Comparison of ENCODE assay signal across 9 cellular contexts in genomic region chr5:83368317-83368716, GRCh38.
DNase-seq lines count a peak whose midpoint lies in the region; ATAC-seq, FAIRE-seq and TF ChIP-seq lines count a peak whose summit lies in the region.
"Had no signal": no experiment of that assay in that cellular context is flagged by ENCODE, and none has a peak within 500 bp of the region (broad histone marks: within the 10 kb centered on the region; RNA-seq: fewer than 3 reads in every experiment).

No MANE protein-coding gene starts in this region.

- whole genome bisulfite sequencing in right lobe of liver (ENCODE audit: insufficient coverage, low coverage, low lambda C conversion rate, missing lambda C conversion rate): 70% methylated on average over 4 of the region's 5 CpGs
- 6% methylated on average over 5 of the region's 5 CpGs for WGBS in HepG2 (ENCODE audit: low lambda C conversion rate)
- 82 to 83% methylated on average over 5 of the region's 5 CpGs for WGBS in aorta, 2 donors

- POLR2A ChIA-PET in HepG2 (lab: Yijun Ruan, JAX): no interaction called here

- H3K27ac ChIP-seq in right lobe of liver (no peak overlapping the region), HepG2 (ENCODE audit: extremely low read length, insufficient read depth, low read length) (no peak overlapping the region), aorta (ENCODE audit: low read depth in 1 of 2, low read length in 2 of 2) (no peak overlapping the region)
- H3K27ac ChIP-seq: A549 had no signal

- no peak overlapping the region for H3K4me2 ChIP-seq in HepG2 (ENCODE audit: low read depth, low read length)
- H3K4me2 ChIP-seq: A549 had no signal

- H3K9me3 ChIP-seq in right lobe of liver (no peaks in the 10 kb centered on the region), HepG2 (ENCODE audit: low read length) (no peaks in the 10 kb centered on the region), aorta (ENCODE audit: control insufficient read depth, low read length) (no peaks in the 10 kb centered on the region)
- H3K9me3 ChIP-seq: A549 had no signal

- H3K79me2 ChIP-seq in HepG2 (ENCODE audit: insufficient read depth, low read length): no peaks in the 10 kb centered on the region

- H3K36me3 ChIP-seq in right lobe of liver (no peaks in the 10 kb centered on the region), HepG2 (replicated peaks in 1 of 2; ENCODE audit: control insufficient read depth in 1 of 2, insufficient read depth in 2 of 2, low read length in 2 of 2) (no peaks in the 10 kb centered on the region), aorta (ENCODE audit: control insufficient read depth in 1 of 2, insufficient read depth in 2 of 2, low read length in 1 of 2) (no peaks in the 10 kb centered on the region)

- intact Hi-C loops in right lobe of liver (cut with DNase I) (no loop called here), HepG2 (cut with micrococcal nuclease; ENCODE audit: unreplicated experiment) (no loop called here), aorta (cut with DNase I) (no loop called here)

- CTCF ChIA-PET in HepG2 (lab: Yijun Ruan, JAX; ENCODE audit: low intra/inter-chr PET ratio, low total read pairs): no interaction called here

- H3K27me3 ChIP-seq in right lobe of liver: no peaks in the 10 kb centered on the region
- no peaks in the 10 kb centered on the region for H3K27me3 ChIP-seq in HepG2 (ENCODE audit: control insufficient read depth in 1 of 2, insufficient read depth in 2 of 2, low read length in 2 of 2)
- H3K27me3 ChIP-seq in aorta (ENCODE audit: control insufficient read depth in 1 of 2, insufficient read depth in 2 of 2, low read length in 1 of 2): no peaks in the 10 kb centered on the region

- no peak for TF ChIP-seq RAD21 in HepG2 (CRISPR knock-in tag; IDR thresholded peaks at IDR 0.05)

- BruUV-seq in HepG2 (replicated peaks; lab: Mats Ljungman, UMichigan): no TSS peak

- ATAC-seq in right lobe of liver (peak; percentile 30 to 79 (median 48)), HepG2 (no peak), HG03565 (IDR thresholded peaks at IDR 0.05; ENCODE audit: unreplicated experiment) (peak; percentile 30), aorta (ENCODE audit: low FRiP score) (no peak)
- ATAC-seq: A549 had no signal

- DNase-seq in right lobe of liver (no peak), HepG2 (ENCODE audit: low spot score) (no peak), epithelial cell of esophagus (ENCODE audit: low read depth) (peak; percentile 81), urothelium cell line (ENCODE audit: low spot score) (peak; percentile 79), aorta (no peak), NCI-H1092 (lab: John Stamatoyannopoulos, UW) (no peak)
- DNase-seq in activated CD4-positive, alpha-beta T cell treated with anti-CD3 and anti-CD28 coated beads for 1 hour: no peak

- no peaks in the 10 kb centered on the region for H4K20me1 ChIP-seq in HepG2 (ENCODE audit: insufficient read depth, low read length)

- no peak overlapping the region for H2AFZ ChIP-seq in HepG2 (ENCODE audit: low read length)

- no peaks in the 10 kb centered on the region for H3K4me1 ChIP-seq in right lobe of liver
- no peaks in the 10 kb centered on the region for H3K4me1 ChIP-seq in HepG2 (ENCODE audit: insufficient read depth, low read length)
- H3K4me1 ChIP-seq in aorta (ENCODE audit: control insufficient read depth in 1 of 2, insufficient read depth in 2 of 2, low read length in 2 of 2): no peaks in the 10 kb centered on the region
- H3K4me1 ChIP-seq: A549 had no signal

- no peak overlapping the region for H3K4me3 ChIP-seq in right lobe of liver
- no peak overlapping the region for H3K4me3 ChIP-seq in HepG2 (replicated peaks in 1 of 3; ENCODE audit: insufficient read depth in 1 of 3, low read depth in 2 of 3, low read length in 3 of 3)
- no peak overlapping the region for H3K4me3 ChIP-seq in epithelial cell of esophagus (ENCODE audit: low read length)
- H3K4me3 ChIP-seq in aorta (ENCODE audit: low read length in 2 of 2): no peak overlapping the region
- H3K4me3 ChIP-seq: A549 had no signal

- no peak overlapping the region for H3K9ac ChIP-seq in HepG2 (ENCODE audit: insufficient read depth, low read depth, low read length)

- TF ChIP-seq EP300 in HepG2 (IDR thresholded peaks at IDR 0.05; ENCODE audit: low read depth in 2 of 2, low read length in 2 of 2) (no peak), HepG2 (CRISPR knock-in tag; IDR thresholded peaks at IDR 0.05; ENCODE audit: borderline replicate concordance) (no peak)

- in situ Hi-C loops in HepG2 (cut with HindIII; ENCODE audit: extremely low pct_ligation_motif_present, low pct_unique_long_range_greater_than_20kb): no loop called here

- TF ChIP-seq CTCF in right lobe of liver (IDR thresholded peaks at IDR 0.05) (no peak), HepG2 (CRISPR knock-in tag; IDR thresholded peaks at IDR 0.05) (no peak), epithelial cell of esophagus (IDR thresholded peaks at IDR 0.05; ENCODE audit: insufficient read depth, low read depth, low read length, missing control alignments) (no peak)

- TF ChIP-seq POLR2A in right lobe of liver (IDR thresholded peaks at IDR 0.05) (no peak), HepG2 (IDR thresholded peaks at IDR 0.05; ENCODE audit: insufficient read depth in 1 of 2, low read depth in 2 of 2, low read length in 2 of 2) (no peak)

- no peak for FAIRE-seq in HepG2 (lab: Jason Lieb, UNC)
- peak; percentile 56 for FAIRE-seq in urothelium cell line (lab: Jason Lieb, UNC)
- FAIRE-seq: A549 had no signal

TF ChIP-seq in HepG2, 621 proteins besides CTCF, POLR2A, EP300 and RAD21:
- TF ChIP-seq ZFP82 (CRISPR knock-in tag; IDR thresholded peaks at IDR 0.05; ENCODE audit: borderline replicate concordance): no peak
- no peak for TF ChIP-seq RBAK (CRISPR knock-in tag; IDR thresholded peaks at IDR 0.05)
- no peak for TF ChIP-seq SP4 (CRISPR knock-in tag; IDR thresholded peaks at IDR 0.05)
- TF ChIP-seq ZBTB46 (CRISPR knock-in tag; IDR thresholded peaks at IDR 0.05; ENCODE audit: borderline replicate concordance): no peak
- no peak for TF ChIP-seq ZNF782 (CRISPR knock-in tag; IDR thresholded peaks at IDR 0.05; ENCODE audit: borderline replicate concordance)
- no peak for TF ChIP-seq ZNF83 (CRISPR knock-in tag; IDR thresholded peaks at IDR 0.05; ENCODE audit: borderline replicate concordance)
- TF ChIP-seq TGIF2 (CRISPR knock-in tag; IDR thresholded peaks at IDR 0.05): no peak
- TF ChIP-seq MEF2D (CRISPR knock-in tag; IDR thresholded peaks at IDR 0.05): no peak
- no peak for TF ChIP-seq ZNF510 (CRISPR knock-in tag; IDR thresholded peaks at IDR 0.05; ENCODE audit: low read depth)
- TF ChIP-seq BRF2 (CRISPR knock-in tag; IDR thresholded peaks at IDR 0.05): no peak
- TF ChIP-seq YY1 (IDR thresholded peaks at IDR 0.05; ENCODE audit: insufficient read depth, insufficient replicate concordance, low read depth, low read length): no peak
- no peak for TF ChIP-seq SRSF4 (IDR thresholded peaks at IDR 0.05; ENCODE audit: low read depth, low read length, poor library complexity, severe bottlenecking)
- no peak for TF ChIP-seq ZNF343 (CRISPR knock-in tag; IDR thresholded peaks at IDR 0.05)
- no peak for TF ChIP-seq POLR2AphosphoS2 (IDR thresholded peaks at IDR 0.05; ENCODE audit: low read depth, low read length)
- no peak for TF ChIP-seq ZNF230 (CRISPR knock-in tag; IDR thresholded peaks at IDR 0.05)
- TF ChIP-seq TCF7 (IDR thresholded peaks at IDR 0.05; ENCODE audit: low read depth): no peak
- no peak for TF ChIP-seq ZUFSP (CRISPR knock-in tag; IDR thresholded peaks at IDR 0.05; ENCODE audit: borderline replicate concordance)

Comparison
In these comparisons a context has a peak if more than half of its experiments do, and no peak if none do; other contexts are left out.
1. ATAC-seq: peak in right lobe of liver (4 of 4) and HG03565 (single experiment); none in HepG2 (single experiment) and aorta (single experiment).
2. DNase-seq: peak in epithelial cell of esophagus (single experiment) and urothelium cell line (single experiment); none in right lobe of liver (0 of 3), HepG2 (single experiment), aorta (0 of 2), NCI-H1092 (single experiment) and activated CD4-positive, alpha-beta T cell treated with anti-CD3 and anti-CD28 coated beads for 1 hour (single experiment).